8 cellular contexts compared by ENCODE assay signal in the genomic region with DNA sequence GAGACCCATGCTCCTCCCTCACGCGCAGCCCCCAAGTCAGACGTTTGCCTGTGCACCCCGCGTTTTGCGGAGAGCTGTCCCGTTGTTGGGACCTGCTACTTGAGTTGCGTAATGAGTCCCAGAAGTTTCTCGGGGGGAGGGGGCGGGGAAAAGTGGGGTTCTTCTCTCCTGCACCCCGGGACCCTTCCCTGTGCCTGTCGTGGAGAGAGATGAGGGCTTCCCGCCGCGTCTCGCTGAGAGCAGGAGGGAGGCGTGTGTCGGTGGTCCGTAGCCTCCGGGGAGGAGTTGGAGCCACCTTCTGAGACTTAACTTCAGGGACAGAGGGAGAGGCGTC. TPM values are rescaled to one million over a fixed set of nuclear protein-coding genes. Genes with fewer than 3 reads are reported as not detected.
DNase-seq lines count a peak whose midpoint lies in the region; ATAC-seq and TF ChIP-seq lines count a peak whose summit lies in the region.

No MANE protein-coding gene starts in this region.

- peak overlapping the region; percentile 7 for H3K9ac ChIP-seq in neural progenitor cell

- no peaks in the 10 kb centered on the region for H4K20me1 ChIP-seq in neural progenitor cell (ENCODE audit: low read depth)

- DNase-seq in AG09309 (ENCODE audit: low read depth) (no peak), activated B cell treated with CpG ODN at 0.5 μM for 24 hours (no peak), fibroblast of mammary gland (ENCODE audit: low read depth) (no peak), neural progenitor cell (ENCODE audit: low spot score) (no peak), GM13977 (ENCODE audit: low spot score) (no peak), DMS53 (lab: John Stamatoyannopoulos, UW) (no peak)

- peak overlapping the region; percentile 91 for H2AFZ ChIP-seq in neural progenitor cell (replicated peaks)

- H3K27ac Mint-ChIP-seq in activated B cell treated with CpG ODN at 0.5 μM for 24 hours (peak overlapping the region; percentile 96), neural progenitor cell (no peak overlapping the region)

- peaks cover 52% of the 10 kb centered on the region for H3K79me2 ChIP-seq in neural progenitor cell (ENCODE audit: low read depth)

- no peaks in the 10 kb centered on the region for H3K36me3 ChIP-seq in neural progenitor cell

- peaks cover 61% of the 10 kb centered on the region for H3K4me1 Mint-ChIP-seq in activated B cell treated with CpG ODN at 0.5 μM for 24 hours
- peaks cover 27% of the 10 kb centered on the region for H3K4me1 Mint-ChIP-seq in neural progenitor cell

- CTCF ChIA-PET in activated B cell treated with CpG ODN at 0.5 μM for 24 hours (lab: Charles Lee): interaction anchor here (0.7 to 6.7 kb wide), 10 partner anchors 13 to 284 kb away, joined by 3 to 68 read pairs (median 4); no protein-coding TSS in a partner anchor

- H3K4me3 Mint-ChIP-seq in activated B cell treated with CpG ODN at 0.5 μM for 24 hours (peak overlapping the region; percentile 94), neural progenitor cell (peak overlapping the region; percentile 93)

- H3K27ac ChIP-seq in neural progenitor cell: no peak overlapping the region

- POLR2A ChIA-PET in activated B cell treated with CpG ODN at 0.5 μM for 24 hours (lab: Charles Lee): interaction anchor here (0.9 to 8.9 kb wide), 19 partner anchors 9 to 1348 kb away, joined by 3 to 256 read pairs (median 6); partner anchors contain the start of genes HSD17B11, KLHL8 and PPM1K

- peaks cover 30% of the 10 kb centered on the region for H3F3A ChIP-seq in neural progenitor cell (ENCODE audit: low read depth)

- in situ Hi-C loops in GM13977 (cut with MboI; ENCODE audit: low pct_unique_long_range_greater_than_20kb, low sequenced_read_pairs, unreplicated experiment): no loop called here

- intact Hi-C loops in activated B cell treated with CpG ODN at 0.5 μM for 24 hours (cut with micrococcal nuclease): loop anchor here (2.0 to 10.0 kb wide), 4 partner anchors 459 to 1659 kb away; partner anchors contain the start of genes HERC3, HSD17B11, NUDT9 and PPM1K

- H3K36me3 Mint-ChIP-seq in activated B cell treated with CpG ODN at 0.5 μM for 24 hours (ENCODE audit: low read depth) (peaks cover 14% of the 10 kb centered on the region), neural progenitor cell (no peaks in the 10 kb centered on the region)

- peak overlapping the region; percentile 94 for H3K4me2 ChIP-seq in neural progenitor cell

- no peaks in the 10 kb centered on the region for H3K27me3 Mint-ChIP-seq in activated B cell treated with CpG ODN at 0.5 μM for 24 hours
- H3K27me3 Mint-ChIP-seq in neural progenitor cell (ENCODE audit: insufficient read depth, low read depth): peaks cover 19% of the 10 kb centered on the region

- peaks cover 26% of the 10 kb centered on the region for H3K4me1 ChIP-seq in neural progenitor cell

- H3K9me3 ChIP-seq in neural progenitor cell (ENCODE audit: low read depth): no peaks in the 10 kb centered on the region

- peaks cover 18% of the 10 kb centered on the region for H3K27me3 ChIP-seq in neural progenitor cell

- H3K4me3 ChIP-seq in AG09309 (ENCODE audit: control insufficient read depth, low read depth, low read length) (peak overlapping the region; percentile 96), fibroblast of mammary gland (ENCODE audit: control insufficient read depth, low read depth, low read length) (peak overlapping the region; percentile 84), neural progenitor cell (peak overlapping the region; percentile 78)

- H3K9me3 Mint-ChIP-seq in activated B cell treated with CpG ODN at 0.5 μM for 24 hours: no peaks in the 10 kb centered on the region
- H3K9me3 Mint-ChIP-seq in neural progenitor cell: no peaks in the 10 kb centered on the region

- no peak for TF ChIP-seq CTCF in AG09309 (IDR thresholded peaks at IDR 0.05; ENCODE audit: control insufficient read depth, insufficient read depth, low read depth, low read length, missing control alignments)
- no peak for TF ChIP-seq CTCF in activated B cell treated with CpG ODN at 0.5 μM for 24 hours (IDR thresholded peaks at IDR 0.05)
- TF ChIP-seq CTCF in fibroblast of mammary gland (conservative IDR thresholded peaks at IDR 0.05; ENCODE audit: control insufficient read depth, insufficient read depth, low read depth, low read length): no peak
- TF ChIP-seq CTCF in neural progenitor cell (IDR thresholded peaks at IDR 0.05): no peak
- TF ChIP-seq CTCF in GM13977 (IDR thresholded peaks at IDR 0.05; ENCODE audit: extremely low read depth, insufficient read depth, missing control alignments): no peak

- ATAC-seq in HG02610 (IDR thresholded peaks at IDR 0.05; ENCODE audit: unreplicated experiment) (peak; percentile 0), activated B cell treated with CpG ODN at 0.5 μM for 24 hours (ENCODE audit: low read depth) (peak; percentile 0), GM21381 (IDR thresholded peaks at IDR 0.05; ENCODE audit: unreplicated experiment) (no peak)

RNA-seq across cellular contexts. Expression of gene AFF1, which starts 0.7 kb away (rescaled TPM):
- total RNA-seq in activated B cell treated with CpG ODN at 0.5 μM for 24 hours (60.0 and 60.8 TPM in 2 replicates), neural progenitor cell (ENCODE audit: low replicate concordance) (25.5 and 29.0 TPM in 2 replicates)

RNA-seq across cellular contexts. Expression of gene C4orf36, which starts 43.2 kb away (rescaled TPM):
- total RNA-seq in activated B cell treated with CpG ODN at 0.5 μM for 24 hours (not detected in 2 replicates), neural progenitor cell (ENCODE audit: low replicate concordance) (5.7 and 8.6 TPM in 2 replicates)
